Comparison of ENCODE assay signal across 14 cellular contexts in the genomic region with DNA sequence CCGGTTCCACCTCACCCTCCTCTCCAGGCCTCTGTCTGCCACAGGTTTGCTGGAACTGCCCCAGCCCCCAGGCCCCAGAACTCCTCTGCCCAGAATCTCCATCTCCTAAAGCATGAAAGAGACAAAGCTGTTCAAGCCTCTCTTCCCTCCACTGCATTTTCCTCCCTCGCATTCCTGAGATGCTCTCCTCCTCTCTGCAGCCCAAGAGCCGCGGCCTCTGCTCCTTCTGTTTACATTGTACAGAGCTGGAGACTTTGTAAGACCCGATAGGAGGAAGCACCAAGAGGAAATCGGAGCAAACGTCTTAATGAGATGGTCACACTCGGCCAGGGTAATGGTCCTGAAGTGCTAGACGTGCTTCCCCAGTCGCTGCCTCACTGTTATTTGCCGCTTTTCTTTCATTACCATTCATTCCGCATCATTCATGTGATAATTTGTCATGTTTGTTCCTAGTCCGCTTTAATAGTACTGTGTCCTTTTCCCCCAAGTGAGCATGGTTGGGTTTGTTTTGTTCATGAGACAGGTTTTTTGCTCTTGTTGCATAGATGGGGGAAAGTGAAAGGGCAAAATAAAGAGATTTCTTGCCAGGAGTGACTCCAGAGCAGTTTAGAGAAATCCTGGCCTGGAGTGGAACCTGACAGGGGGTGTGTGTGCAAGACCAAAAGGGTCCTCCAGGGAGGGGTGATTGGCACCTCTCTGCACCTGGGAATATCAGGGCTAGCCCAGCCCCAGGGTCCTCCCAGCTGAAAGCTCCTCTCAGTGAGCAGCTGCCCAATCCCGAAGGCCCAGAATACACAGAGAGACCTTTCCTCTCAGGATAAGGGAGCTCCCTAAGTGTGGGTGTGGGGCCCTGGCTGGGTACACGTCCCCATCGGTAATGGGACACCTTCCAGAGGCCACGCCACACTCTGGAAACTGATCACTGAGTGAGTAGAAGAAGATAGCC. TPM values are rescaled to one million over a fixed set of nuclear protein-coding genes. Genes with fewer than 3 reads are reported as not detected.
DNase-seq lines count a peak whose midpoint lies in the region; ATAC-seq, FAIRE-seq and TF ChIP-seq lines count a peak whose summit lies in the region.
"Had no signal": no experiment of that assay in that cellular context is flagged by ENCODE, and none has a peak within 500 bp of the region (broad histone marks: within the 10 kb centered on the region; RNA-seq: fewer than 3 reads in every experiment).

No MANE protein-coding gene starts in this region.

- in situ Hi-C loops in GM23248 (cut with MboI), result no loop called here

- FAIRE-seq in TTC549 (lab: Jason Lieb, UNC), result peak; percentile 97

- peaks cover 29% of the 10 kb centered on the region for H3K4me1 ChIP-seq in GM23248 (ENCODE audit: insufficient read depth)
- H3K4me1 ChIP-seq in iPS-18a (ENCODE audit: control insufficient read depth, low read depth, low read length), result peaks cover 39% of the 10 kb centered on the region

- H4K20me1 ChIP-seq in GM23248 (ENCODE audit: insufficient read depth), result no peaks in the 10 kb centered on the region

- H3K36me3 ChIP-seq in GM23248 (ENCODE audit: low read depth), result no peaks in the 10 kb centered on the region
- H3K36me3 ChIP-seq in iPS-18a (ENCODE audit: control insufficient read depth, low read depth, low read length), result no peaks in the 10 kb centered on the region
- H3K36me3 ChIP-seq: SJCRH30, upper lobe of left lung had no signal

- no peak overlapping the region for H3K27ac Mint-ChIP-seq in glutamatergic neuron (ENCODE audit: unreplicated experiment)
- H3K27ac Mint-ChIP-seq: activated CD4-positive, alpha-beta memory T cell treated with anti-CD3 and anti-CD28 coated beads for 36 hours; activated naive CD8-positive, alpha-beta T cell treated with anti-CD3 and anti-CD28 coated beads, Interleukin-2, amount 10 ng/mL, durations not matched to agents 7 days and 5 days had no signal

- peak overlapping the region; percentile 76 for H2AFZ ChIP-seq in GM23248

- DNase-seq in GM23248 (peak; percentile 44), posterior vena cava (ENCODE audit: low spot score) (peak; percentile 75), glutamatergic neuron (no peak), erythroblast (lab: John Stamatoyannopoulos, UW) (no peak)
- DNase-seq: activated CD4-positive, alpha-beta memory T cell treated with anti-CD3 and anti-CD28 coated beads for 36 hours; activated naive CD8-positive, alpha-beta T cell treated with anti-CD3 and anti-CD28 coated beads, Interleukin-2, amount 10 ng/mL, durations not matched to agents 7 days and 5 days; NCI-H1930; SJCRH30; upper lobe of left lung had no signal

- peak overlapping the region; percentile 50 for H3K4me2 ChIP-seq in GM23248 (ENCODE audit: unreplicated experiment)

- H3K9ac ChIP-seq in GM23248, result no peak overlapping the region
- no peak overlapping the region for H3K9ac ChIP-seq in iPS-18a (ENCODE audit: low read length)

- H3K27ac ChIP-seq in GM23248, result no peak overlapping the region
- no peak overlapping the region for H3K27ac ChIP-seq in iPS-18a (ENCODE audit: low read length)
- H3K27ac ChIP-seq: epithelial cell of prostate, SJCRH30 had no signal

- no peaks in the 10 kb centered on the region for H3K79me2 ChIP-seq in GM23248 (ENCODE audit: insufficient read depth)

- no peak for TF ChIP-seq CTCF in glutamatergic neuron (IDR thresholded peaks at IDR 0.05; ENCODE audit: partially characterized antibody, unreplicated experiment)

- WGBS in GM23248 (ENCODE audit: low coverage in 1 of 2, low lambda C conversion rate in 2 of 2, missing lambda C conversion rate in 2 of 2), 2 experiments, result 55 to 57% methylated on average over 17 of the region's 17 CpGs

- H3K9me2 ChIP-seq in GM23248 (ENCODE audit: insufficient read depth), result no peaks in the 10 kb centered on the region

- H3K27me3 Mint-ChIP-seq in glutamatergic neuron (ENCODE audit: unreplicated experiment), result peaks cover 9% of the 10 kb centered on the region
- H3K27me3 Mint-ChIP-seq: activated CD4-positive, alpha-beta memory T cell treated with anti-CD3 and anti-CD28 coated beads for 36 hours had no signal

- no peaks in the 10 kb centered on the region for H3K36me3 Mint-ChIP-seq in glutamatergic neuron (ENCODE audit: unreplicated experiment)
- H3K36me3 Mint-ChIP-seq: activated CD4-positive, alpha-beta memory T cell treated with anti-CD3 and anti-CD28 coated beads for 36 hours; activated naive CD8-positive, alpha-beta T cell treated with anti-CD3 and anti-CD28 coated beads, Interleukin-2, amount 10 ng/mL, durations not matched to agents 7 days and 5 days had no signal

- ATAC-seq in HG03460 (IDR thresholded peaks at IDR 0.05; ENCODE audit: unreplicated experiment) (no peak), HG03565 (IDR thresholded peaks at IDR 0.05; ENCODE audit: unreplicated experiment) (no peak)

- H3K27me3 ChIP-seq in GM23248 (replicated peaks; ENCODE audit: insufficient read depth), result no peaks in the 10 kb centered on the region
- peaks cover 32% of the 10 kb centered on the region for H3K27me3 ChIP-seq in iPS-18a (ENCODE audit: control insufficient read depth, insufficient read depth, low read length)
- H3K27me3 ChIP-seq: upper lobe of left lung had no signal

- H3K4me3 ChIP-seq in GM23248 (no peak overlapping the region), iPS-18a (ENCODE audit: low read length) (peak overlapping the region; percentile 21)
- H3K4me3 ChIP-seq: SJCRH30, upper lobe of left lung had no signal

- H3K9me3 Mint-ChIP-seq in glutamatergic neuron (ENCODE audit: unreplicated experiment), result no peaks in the 10 kb centered on the region
- H3K9me3 Mint-ChIP-seq: activated CD4-positive, alpha-beta memory T cell treated with anti-CD3 and anti-CD28 coated beads for 36 hours; activated naive CD8-positive, alpha-beta T cell treated with anti-CD3 and anti-CD28 coated beads, Interleukin-2, amount 10 ng/mL, durations not matched to agents 7 days and 5 days had no signal

- H3F3A ChIP-seq in GM23248 (ENCODE audit: insufficient read depth), result no peaks in the 10 kb centered on the region

- no peaks in the 10 kb centered on the region for H3K9me3 ChIP-seq in GM23248 (ENCODE audit: low read depth)
- H3K9me3 ChIP-seq in iPS-18a (ENCODE audit: control insufficient read depth, low read depth, low read length), result no peaks in the 10 kb centered on the region
- H3K9me3 ChIP-seq: SJCRH30, upper lobe of left lung had no signal

- H3K4me3 Mint-ChIP-seq in glutamatergic neuron (ENCODE audit: unreplicated experiment), result no peak overlapping the region
- H3K4me3 Mint-ChIP-seq: activated CD4-positive, alpha-beta memory T cell treated with anti-CD3 and anti-CD28 coated beads for 36 hours; activated naive CD8-positive, alpha-beta T cell treated with anti-CD3 and anti-CD28 coated beads, Interleukin-2, amount 10 ng/mL, durations not matched to agents 7 days and 5 days had no signal

- no peak for TF ChIP-seq POLR2A in erythroblast (IDR thresholded peaks at IDR 0.05; ENCODE audit: low read length)

- H3K4me1 Mint-ChIP-seq in glutamatergic neuron (ENCODE audit: low read depth, unreplicated experiment), result peaks cover 11% of the 10 kb centered on the region

- intact Hi-C loops in posterior vena cava (cut with DNase I), result no loop called here

RNA-seq across cellular contexts. Expression of a gene that starts 44.9 kb away (rescaled TPM):
- total RNA-seq in GM23248 (2014; rRNA removed; shearing (Covaris generic)), result 548 and 668 TPM in 2 replicates
- 468 and 478 TPM in 2 replicates for polyA plus RNA-seq in GM23248 (2016; fragmentation: Nextera tagmentation; extraction: Ambion mirVana)
- total RNA-seq in posterior vena cava (100 to 1,000 TPM in 1 of 2 donors, 10 to 100 TPM in 1; 82.2 to 135 TPM), glutamatergic neuron (ENCODE audit: unreplicated experiment) (13.2 TPM)

Comparison
In these comparisons a context has a peak if more than half of its experiments do, and no peak if none do; other contexts are left out.
1. DNase-seq: peak in GM23248 (single experiment) and posterior vena cava (single experiment); none in glutamatergic neuron (single experiment) and erythroblast (0 of 2).